ENCODE assay signal across 10 cellular contexts in the genomic region with DNA sequence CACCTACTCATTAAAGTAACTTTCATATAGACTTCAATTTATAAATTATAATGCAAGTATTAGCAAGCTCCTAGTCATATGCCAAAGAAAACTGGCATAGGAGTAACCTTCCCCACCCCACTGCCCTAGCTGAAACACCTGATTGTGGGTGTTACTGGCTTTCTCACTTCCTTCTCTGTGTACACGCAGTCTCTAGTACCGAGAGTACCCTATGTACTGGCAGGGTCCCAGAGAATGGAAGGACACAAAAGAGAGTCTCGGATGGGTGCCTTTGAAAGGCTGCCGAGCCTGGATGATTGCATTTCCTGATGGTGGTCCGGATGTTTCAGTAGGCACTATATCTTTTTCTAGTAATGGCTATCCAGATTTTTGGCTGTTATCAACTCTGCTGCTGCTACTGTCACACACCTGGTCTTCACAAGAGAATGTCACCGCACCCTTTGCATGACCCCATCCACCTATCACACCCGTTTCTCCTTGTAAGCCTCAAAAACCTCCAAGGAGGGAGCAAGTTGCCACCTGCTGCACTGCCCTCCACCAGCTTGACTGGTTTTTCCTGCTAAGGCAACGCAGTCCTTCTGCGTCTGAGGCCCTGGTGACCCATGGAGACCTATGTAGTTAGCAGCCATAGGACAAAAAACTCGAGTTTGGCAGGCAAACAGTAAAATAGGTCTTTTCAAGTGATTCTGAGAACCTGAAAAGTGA. TPM values are rescaled to one million over a fixed set of nuclear protein-coding genes. Genes with fewer than 3 reads are reported as not detected.
DNase-seq lines count a peak whose midpoint lies in the region; ATAC-seq and TF ChIP-seq lines count a peak whose summit lies in the region.
"Had no signal": no experiment of that assay in that cellular context is flagged by ENCODE, and none has a peak within 500 bp of the region (broad histone marks: within the 10 kb centered on the region; RNA-seq: fewer than 3 reads in every experiment).

No MANE protein-coding gene starts in this region.

- TF ChIP-seq CTCF in breast epithelium (IDR thresholded peaks at IDR 0.05) (no peak), psoas muscle (IDR thresholded peaks at IDR 0.05) (no peak)

- WGBS in psoas muscle, 3 donors: 63 to 81% (median 78%) methylated on average over 10 of the region's 10 CpGs

- no peak for TF ChIP-seq POLR2A in breast epithelium (IDR thresholded peaks at IDR 0.05)

- intact Hi-C loops in breast epithelium (cut with DNase I; ENCODE audit: low total_unique reads) (no loop called here), psoas muscle (cut with DNase I) (no loop called here)

- H3K27ac ChIP-seq in breast epithelium (peak overlapping the region; percentile 26 to 38), psoas muscle (no peak overlapping the region)
- H3K27ac ChIP-seq: A549 had no signal

- H3K4me1 ChIP-seq in breast epithelium (peaks cover 0 to 6% of the 10 kb centered on the region in 2 donors), psoas muscle (peaks cover 11% of the 10 kb centered on the region)
- H3K4me1 ChIP-seq: A549 had no signal

- H3K27me3 ChIP-seq in breast epithelium: no peaks in the 10 kb centered on the region
- H3K27me3 ChIP-seq in psoas muscle (ENCODE audit: insufficient read depth in 3 of 3, low read length in 2 of 3): no peaks in the 10 kb centered on the region
- H3K27me3 ChIP-seq: esophagus muscularis mucosa had no signal

- ATAC-seq in HG03442 (IDR thresholded peaks at IDR 0.05; ENCODE audit: unreplicated experiment) (peak; percentile 89), psoas muscle (no peak)
- ATAC-seq: A549 had no signal

- H3K9me3 ChIP-seq in breast epithelium (no peaks in the 10 kb centered on the region), psoas muscle (no peaks in the 10 kb centered on the region)
- H3K9me3 ChIP-seq: A549, esophagus muscularis mucosa had no signal

- no peak overlapping the region for H3K4me3 ChIP-seq in breast epithelium
- H3K4me3 ChIP-seq in psoas muscle: no peak overlapping the region
- H3K4me3 ChIP-seq: A549, esophagus muscularis mucosa had no signal

- DNase-seq in SHP77 (lab: John Stamatoyannopoulos, UW) (peak; percentile 37 to 45), SHP77 treated with DMSO at 0.1 percent for 48 hours (lab: John Stamatoyannopoulos, UW) (no peak), breast epithelium (ENCODE audit: low spot score in 2 of 2) (peak in 1 of 2 donors; percentile 21), ureter (ENCODE audit: low spot score) (peak; percentile 85), occipital lobe (lab: John Stamatoyannopoulos, UW) (no peak), psoas muscle (no peak), GM03348 (ENCODE audit: low spot score) (no peak)

- no peaks in the 10 kb centered on the region for H3K36me3 ChIP-seq in breast epithelium
- H3K36me3 ChIP-seq in psoas muscle (ENCODE audit: insufficient read depth in 1 of 2, low read depth in 1 of 2): no peaks in the 10 kb centered on the region
- H3K36me3 ChIP-seq: esophagus muscularis mucosa had no signal

RNA-seq across cellular contexts. Expression of gene CLINT1, which starts 53.8 kb away (rescaled TPM):
- total RNA-seq in breast epithelium: 100 to 1,000 TPM in 1 of 3 donors, 10 to 100 TPM in 2; 86.5 to 157 (median 89.5) TPM
- 131 TPM for total RNA-seq in ureter
- 66.9 TPM for total RNA-seq in occipital lobe
- total RNA-seq in psoas muscle: 10 to 100 TPM; 50.8 to 83.3 (median 68.4) TPM
- polyA plus RNA-seq in psoas muscle: 10 to 100 TPM; 37.9 to 89.7 (median 56.6) TPM

Comparison
In these comparisons a context has a peak if more than half of its experiments do, and no peak if none do; other contexts are left out.
1. DNase-seq: peak in SHP77 (2 of 2) and ureter (single experiment); none in SHP77 treated with DMSO at 0.1 percent for 48 hours (single experiment), occipital lobe (single experiment), psoas muscle (0 of 2) and GM03348 (single experiment).